In the genomic region with DNA sequence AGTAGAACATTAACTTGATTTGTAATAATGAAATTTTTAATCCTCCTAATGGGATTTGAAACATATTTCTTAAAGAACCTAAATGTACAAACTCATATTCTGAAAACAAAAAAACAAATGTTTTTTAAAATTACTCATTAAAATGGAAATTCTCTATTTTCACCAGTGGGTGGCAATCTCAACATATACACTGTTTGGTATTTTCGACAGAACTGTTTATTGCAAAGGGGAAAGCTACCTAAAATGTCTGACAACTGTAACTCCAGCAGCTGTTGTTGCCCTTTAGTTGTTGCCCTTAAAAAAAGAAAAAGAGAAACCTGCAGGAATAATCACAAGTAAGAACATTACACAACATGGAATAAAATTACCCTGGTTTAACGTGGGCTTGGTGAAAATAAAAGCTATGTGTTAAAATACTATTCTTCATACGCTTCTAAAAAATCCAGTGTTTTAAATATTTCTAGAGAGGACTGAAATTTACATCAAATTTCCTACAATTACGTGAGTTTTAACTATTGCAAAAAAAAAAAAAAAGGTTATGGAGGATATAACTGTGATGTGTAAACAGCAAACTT, we compare ENCODE assay signal across 7 cellular contexts. TPM values are rescaled to one million over a fixed set of nuclear protein-coding genes. Genes with fewer than 3 reads are reported as not detected.
DNase-seq lines count a peak whose midpoint lies in the region; ATAC-seq and TF ChIP-seq lines count a peak whose summit lies in the region.

No MANE protein-coding gene starts in this region.

- H3K4me1 ChIP-seq in HEK293 (ENCODE audit: control insufficient read depth, insufficient read depth, low read length) = peaks cover 6% of the 10 kb centered on the region; the same call in 1 of the 2 replicates
- H3K4me1 ChIP-seq in right atrium auricular region = peaks cover 0 to 8% of the 10 kb centered on the region in 2 donors
- H3K4me1 ChIP-seq in thoracic aorta (ENCODE audit: control insufficient read depth in 1 of 2, low read depth in 2 of 2) = peaks cover 0 to 3% of the 10 kb centered on the region in 2 donors

- H3K27ac ChIP-seq in HEK293 (ENCODE audit: extremely low read depth, low read depth, low read length) (no peak overlapping the region), WERI-Rb-1 (peak overlapping the region; percentile 46), right atrium auricular region (no peak overlapping the region), thoracic aorta (no peak overlapping the region)

- no peaks in the 10 kb centered on the region for H3K36me3 ChIP-seq in HEK293 (ENCODE audit: control insufficient read depth in 2 of 2, insufficient read depth in 1 of 2, low read length in 2 of 2)
- no peaks in the 10 kb centered on the region for H3K36me3 ChIP-seq in WERI-Rb-1
- H3K36me3 ChIP-seq in right atrium auricular region = no peaks in the 10 kb centered on the region
- H3K36me3 ChIP-seq in thoracic aorta = peaks cover 4% of the 10 kb centered on the region

- H3K27me3 ChIP-seq in WERI-Rb-1 (ENCODE audit: insufficient read depth, low read depth, severe bottlenecking) = no peaks in the 10 kb centered on the region
- no peaks in the 10 kb centered on the region for H3K27me3 ChIP-seq in right atrium auricular region
- peaks cover 5% of the 10 kb centered on the region for H3K27me3 ChIP-seq in thoracic aorta (replicated peaks; ENCODE audit: insufficient read depth)

- peak; percentile 48 for TF ChIP-seq CTCF in GM12873 (IDR thresholded peaks at IDR 0.05; ENCODE audit: insufficient read depth, low read depth, low read length, missing control alignments)
- TF ChIP-seq CTCF in HEK293 (tag by site-specific recombination; IDR thresholded peaks at IDR 0.05) = no peak
- 0 out of 2 replicates have a peak, but pooled peaks have one; percentile 24 for TF ChIP-seq CTCF in WERI-Rb-1 (IDR thresholded peaks at IDR 0.05; ENCODE audit: low read depth, low read length)
- TF ChIP-seq CTCF in right atrium auricular region (IDR thresholded peaks at IDR 0.05) = peak; percentile 28 to 76
- peak; percentile 56 for TF ChIP-seq CTCF in thoracic aorta (IDR thresholded peaks at IDR 0.05)

- POLR2A ChIA-PET in HEK293 (lab: Yijun Ruan, JAX) = interaction anchor here (0.7 to 1.0 kb wide), 3 partner anchors 206 to 462 kb away, joined by 3 to 4 read pairs (median 3); a partner anchor contains a TSS

- DNase-seq in NCI-H1694 (lab: John Stamatoyannopoulos, UW) = peak; percentile 56
- no peak for DNase-seq in WERI-Rb-1
- DNase-seq in right atrium auricular region (ENCODE audit: low spot score) = no peak
- no peak for DNase-seq in thoracic aorta (ENCODE audit: low spot score)
- no peak for DNase-seq in activated CD4-positive, CD25-positive, alpha-beta regulatory T cell (lab: John Stamatoyannopoulos, UW)

- no peak overlapping the region for H3K4me3 ChIP-seq in HEK293 (ENCODE audit: low read depth, low read length)
- H3K4me3 ChIP-seq in WERI-Rb-1 (ENCODE audit: low read depth, low read length) = no peak overlapping the region
- no peak overlapping the region for H3K4me3 ChIP-seq in right atrium auricular region
- no peak overlapping the region for H3K4me3 ChIP-seq in thoracic aorta

- CTCF ChIA-PET in HEK293 (lab: Yijun Ruan, JAX) = interaction anchor here (0.5 to 3.2 kb wide), 40 partner anchors 8 to 1241 kb away, joined by 3 to 28 read pairs (median 4); a partner anchor contains a TSS

- H3K9me3 ChIP-seq in HEK293 (ENCODE audit: control insufficient read depth, insufficient read depth, low read depth, low read length) = no peaks in the 10 kb centered on the region
- no peaks in the 10 kb centered on the region for H3K9me3 ChIP-seq in WERI-Rb-1 (ENCODE audit: severe bottlenecking)
- peaks cover 0 to 9% of the 10 kb centered on the region in 2 donors for H3K9me3 ChIP-seq in right atrium auricular region
- H3K9me3 ChIP-seq in thoracic aorta = no peaks in the 10 kb centered on the region

- no peak for ATAC-seq in thoracic aorta (ENCODE audit: insufficient number of reproducible peaks, low FRiP score, low read depth)

TF ChIP-seq in HEK293, 187 proteins besides CTCF, POLR2A, EP300 and RAD21:
- TF ChIP-seq ZNF138 (tag by site-specific recombination; IDR thresholded peaks at IDR 0.05; ENCODE audit: borderline replicate concordance) (no peak), ZNF530 (tag by site-specific recombination; IDR thresholded peaks at IDR 0.05; ENCODE audit: low read depth) (no peak), ZNF391 (tag by site-specific recombination; IDR thresholded peaks at IDR 0.05; ENCODE audit: borderline replicate concordance, low read depth) (no peak), ZNF292 (tag by site-specific recombination; IDR thresholded peaks at IDR 0.05; ENCODE audit: borderline replicate concordance, low read depth) (no peak), ZNF654 (tag by site-specific recombination; IDR thresholded peaks at IDR 0.05; ENCODE audit: low read depth) (peak; percentile 87), ZBTB8A (tag by site-specific recombination; IDR thresholded peaks at IDR 0.05) (no peak), ZNF600 (tag by site-specific recombination; IDR thresholded peaks at IDR 0.05) (no peak), ZFP69B (tag by site-specific recombination; IDR thresholded peaks at IDR 0.05) (no peak), ZNF660 (tag by site-specific recombination; IDR thresholded peaks at IDR 0.05) (peak; percentile 69), ZNF19 (tag by site-specific recombination; IDR thresholded peaks at IDR 0.05; ENCODE audit: low read depth) (no peak), YY1 (tag by site-specific recombination; IDR thresholded peaks at IDR 0.05) (0 out of 2 replicates have a peak, but pooled peaks have one; percentile 40), ZNF335 (tag by site-specific recombination; conservative IDR thresholded peaks at IDR 0.05) (peak; percentile 32), MEIS1 (CRISPR knock-in tag; IDR thresholded peaks at IDR 0.05; ENCODE audit: borderline replicate concordance) (no peak)
- TF ChIP-seq, protein P1, sequence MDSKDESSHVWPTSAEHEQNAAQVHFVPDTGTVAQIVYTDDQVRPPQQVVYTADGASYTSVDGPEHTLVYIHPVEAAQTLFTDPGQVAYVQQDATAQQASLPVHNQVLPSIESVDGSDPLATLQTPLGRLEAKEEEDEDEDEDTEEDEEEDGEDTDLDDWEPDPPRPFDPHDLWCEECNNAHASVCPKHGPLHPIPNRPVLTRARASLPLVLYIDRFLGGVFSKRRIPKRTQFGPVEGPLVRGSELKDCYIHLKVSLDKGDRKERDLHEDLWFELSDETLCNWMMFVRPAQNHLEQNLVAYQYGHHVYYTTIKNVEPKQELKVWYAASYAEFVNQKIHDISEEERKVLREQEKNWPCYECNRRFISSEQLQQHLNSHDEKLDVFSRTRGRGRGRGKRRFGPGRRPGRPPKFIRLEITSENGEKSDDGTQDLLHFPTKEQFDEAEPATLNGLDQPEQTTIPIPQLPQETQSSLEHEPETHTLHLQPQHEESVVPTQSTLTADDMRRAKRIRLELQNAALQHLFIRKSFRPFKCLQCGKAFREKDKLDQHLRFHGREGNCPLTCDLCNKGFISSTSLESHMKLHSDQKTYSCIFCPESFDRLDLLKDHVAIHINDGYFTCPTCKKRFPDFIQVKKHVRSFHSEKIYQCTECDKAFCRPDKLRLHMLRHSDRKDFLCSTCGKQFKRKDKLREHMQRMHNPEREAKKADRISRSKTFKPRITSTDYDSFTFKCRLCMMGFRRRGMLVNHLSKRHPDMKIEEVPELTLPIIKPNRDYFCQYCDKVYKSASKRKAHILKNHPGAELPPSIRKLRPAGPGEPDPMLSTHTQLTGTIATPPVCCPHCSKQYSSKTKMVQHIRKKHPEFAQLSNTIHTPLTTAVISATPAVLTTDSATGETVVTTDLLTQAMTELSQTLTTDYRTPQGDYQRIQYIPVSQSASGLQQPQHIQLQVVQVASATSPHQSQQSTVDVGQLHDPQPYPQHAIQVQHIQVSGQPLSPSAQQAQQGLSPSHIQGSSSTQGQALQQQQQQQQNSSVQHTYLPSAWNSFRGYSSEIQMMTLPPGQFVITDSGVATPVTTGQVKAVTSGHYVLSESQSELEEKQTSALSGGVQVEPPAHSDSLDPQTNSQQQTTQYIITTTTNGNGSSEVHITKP (tag by site-specific recombination; IDR thresholded peaks at IDR 0.05) = no peak

RNA-seq across cellular contexts. Expression of a gene that starts 54.5 kb away (rescaled TPM):
- total RNA-seq in right atrium auricular region (100 to 1,000 TPM in 1 of 2 donors, 10 to 100 TPM in 1; 67.0 to 228 TPM), thoracic aorta (1,000 to 10,000 TPM; 1,117 to 1,356 TPM)

Comparison
In these comparisons a context has a peak if more than half of its experiments do, and no peak if none do; other contexts are left out.
1. RNA of a gene that starts 54.5 kb away (total RNA-seq): 1,117 to 1,356 TPM in thoracic aorta; 67.0 to 228 TPM in right atrium auricular region; every median in the first group is over 4 times any median in the second.